Comparison of ENCODE assay signal across 22 cellular contexts in the genomic region with DNA sequence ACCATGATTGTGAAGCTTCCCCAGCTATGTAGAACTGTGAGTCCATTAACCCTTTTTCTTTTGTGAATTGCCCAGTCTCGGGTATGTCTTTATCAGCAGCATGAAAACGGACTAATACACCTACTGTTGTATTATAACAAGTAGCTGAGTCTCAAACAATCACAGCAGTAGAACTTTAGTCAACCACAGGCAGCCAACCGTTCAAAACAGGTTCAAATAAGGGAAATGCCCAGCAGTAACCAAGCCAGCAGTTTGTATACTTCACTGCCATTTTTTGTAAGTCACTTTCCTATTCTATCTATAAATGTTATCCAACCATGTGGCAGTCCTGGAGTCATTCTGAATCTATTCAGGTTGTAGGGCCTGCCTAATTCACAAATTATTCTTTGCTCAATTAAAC.
"Had no signal": no experiment of that assay in that cellular context is flagged by ENCODE, and none has a peak within 500 bp of the region (broad histone marks: within the 10 kb centered on the region; RNA-seq: fewer than 3 reads in every experiment).

No MANE protein-coding gene starts in this region.

- H3K4me1 Mint-ChIP-seq: activated CD4-positive, alpha-beta memory T cell treated with anti-CD3 and anti-CD28 coated beads, Interleukin-2, amount 10 ng/mL, durations not matched to agents 7 days and 5 days; activated CD4-positive, alpha-beta T cell treated with anti-CD3 and anti-CD28 coated beads, Interleukin-2, amount 10 ng/mL, durations not matched to agents 24 days and 14 days; activated naive CD4-positive, alpha-beta T cell treated with anti-CD3 and anti-CD28 coated beads, Interleukin-2, amount 10 ng/mL, durations not matched to agents 7 days and 5 days; mesothelial cell of epicardium; naive thymus-derived CD8-positive, alpha-beta T cell had no signal

- H3K27me3 ChIP-seq: gastroesophageal sphincter, ovary, spleen, upper lobe of left lung had no signal

- H3K9me3 ChIP-seq: gastroesophageal sphincter, ovary, prostate gland, spleen, upper lobe of left lung had no signal

- H3K4me3 Mint-ChIP-seq: activated CD4-positive, alpha-beta memory T cell treated with anti-CD3 and anti-CD28 coated beads, Interleukin-2, amount 10 ng/mL, durations not matched to agents 7 days and 5 days; activated CD4-positive, alpha-beta T cell treated with anti-CD3 and anti-CD28 coated beads, Interleukin-2, amount 10 ng/mL, durations not matched to agents 24 days and 14 days; activated naive CD4-positive, alpha-beta T cell treated with anti-CD3 and anti-CD28 coated beads, Interleukin-2, amount 10 ng/mL, durations not matched to agents 7 days and 5 days; activated T-cell treated with anti-CD3 and anti-CD28 coated beads, Interleukin-2, amount 50 U/mL, for 72 hours; endodermal cell; mesothelial cell of epicardium; naive thymus-derived CD8-positive, alpha-beta T cell had no signal

- H3K4me1 ChIP-seq: gastroesophageal sphincter, prostate gland, spleen, upper lobe of left lung had no signal

- H3K9me3 Mint-ChIP-seq: activated CD4-positive, alpha-beta memory T cell treated with anti-CD3 and anti-CD28 coated beads, Interleukin-2, amount 10 ng/mL, durations not matched to agents 7 days and 5 days; activated CD4-positive, alpha-beta T cell treated with anti-CD3 and anti-CD28 coated beads, Interleukin-2, amount 10 ng/mL, durations not matched to agents 24 days and 14 days; activated naive CD4-positive, alpha-beta T cell treated with anti-CD3 and anti-CD28 coated beads, Interleukin-2, amount 10 ng/mL, durations not matched to agents 7 days and 5 days; activated T-cell treated with anti-CD3 and anti-CD28 coated beads, Interleukin-2, amount 50 U/mL, for 72 hours had no signal

- H3K27me3 Mint-ChIP-seq: activated CD4-positive, alpha-beta memory T cell treated with anti-CD3 and anti-CD28 coated beads, Interleukin-2, amount 10 ng/mL, durations not matched to agents 7 days and 5 days; activated CD4-positive, alpha-beta T cell treated with anti-CD3 and anti-CD28 coated beads, Interleukin-2, amount 10 ng/mL, durations not matched to agents 24 days and 14 days; activated naive CD4-positive, alpha-beta T cell treated with anti-CD3 and anti-CD28 coated beads, Interleukin-2, amount 10 ng/mL, durations not matched to agents 7 days and 5 days; naive thymus-derived CD8-positive, alpha-beta T cell had no signal

- H3K27ac ChIP-seq: coronary artery, gastroesophageal sphincter, ovary, prostate gland, spleen, upper lobe of left lung had no signal

- H3K36me3 Mint-ChIP-seq: activated naive CD4-positive, alpha-beta T cell treated with anti-CD3 and anti-CD28 coated beads, Interleukin-2, amount 10 ng/mL, durations not matched to agents 7 days and 5 days; mesothelial cell of epicardium; naive thymus-derived CD8-positive, alpha-beta T cell had no signal

- H3K4me3 ChIP-seq: coronary artery, gastroesophageal sphincter, ovary, prostate gland, spleen, upper lobe of left lung had no signal

- H3K27ac Mint-ChIP-seq: activated CD4-positive, alpha-beta memory T cell treated with anti-CD3 and anti-CD28 coated beads, Interleukin-2, amount 10 ng/mL, durations not matched to agents 7 days and 5 days; activated CD4-positive, alpha-beta T cell treated with anti-CD3 and anti-CD28 coated beads, Interleukin-2, amount 10 ng/mL, durations not matched to agents 24 days and 14 days; activated naive CD4-positive, alpha-beta T cell treated with anti-CD3 and anti-CD28 coated beads, Interleukin-2, amount 10 ng/mL, durations not matched to agents 7 days and 5 days; activated T-cell treated with anti-CD3 and anti-CD28 coated beads, Interleukin-2, amount 50 U/mL, for 72 hours; endodermal cell; mesothelial cell of epicardium; naive thymus-derived CD8-positive, alpha-beta T cell had no signal

- ATAC-seq: activated T-cell treated with anti-CD3 and anti-CD28 coated beads, Interleukin-2, amount 50 U/mL, for 72 hours; gastroesophageal sphincter; left ventricle myocardium superior; naive thymus-derived CD8-positive, alpha-beta T cell; stimulated activated naive CD8-positive, alpha-beta T cell treated with anti-CD3 and anti-CD28 coated beads, Interleukin-15, Interleukin-2, amounts not matched to agents 100 U/mL and 50 U/mL, for 24 hours had no signal

- DNase-seq: activated CD4-positive, alpha-beta memory T cell treated with anti-CD3 and anti-CD28 coated beads, Interleukin-2, amount 10 ng/mL, durations not matched to agents 7 days and 5 days; activated CD4-positive, alpha-beta T cell treated with anti-CD3 and anti-CD28 coated beads, Interleukin-2, amount 10 ng/mL, durations not matched to agents 24 days and 14 days; activated effector memory CD4-positive, alpha-beta T cell treated with anti-CD3 and anti-CD28 coated beads, Interleukin-2, amount 50 U/mL, for 16 hours; activated naive CD4-positive, alpha-beta T cell treated with anti-CD3 and anti-CD28 coated beads, Interleukin-2, amount 10 ng/mL, durations not matched to agents 7 days and 5 days; activated T-cell treated with anti-CD3 and anti-CD28 coated beads, Interleukin-2, amount 50 U/mL, for 72 hours; amygdala; cerebellar nuclear complex; endodermal cell; head of caudate nucleus; hypothalamus; left ventricle myocardium superior; mammary epithelial cell; naive thymus-derived CD8-positive, alpha-beta T cell; ovary; spleen; stimulated activated CD4-positive, alpha-beta T cell treated with anti-CD3 and anti-CD28 coated beads, Interleukin-4, amount 100 ng/mL, for 4 hours; stimulated activated naive CD8-positive, alpha-beta T cell treated with anti-CD3 and anti-CD28 coated beads, Interleukin-15, Interleukin-2, amounts not matched to agents 100 U/mL and 50 U/mL, for 24 hours; upper lobe of left lung had no signal

- H3K36me3 ChIP-seq: gastroesophageal sphincter, ovary, prostate gland, spleen, upper lobe of left lung had no signal
